In genomic region chr15:58988011-58988785, GRCh38 we compare ENCODE assay signal across 8 cellular contexts. TPM values are rescaled to one million over a fixed set of nuclear protein-coding genes. Genes with fewer than 3 reads are reported as not detected.
DNase-seq lines count a peak whose midpoint lies in the region; ATAC-seq and TF ChIP-seq lines count a peak whose summit lies in the region.

No MANE protein-coding gene starts in this region.

- peaks cover 11% of the 10 kb centered on the region for H3K36me3 Mint-ChIP-seq in activated T-helper 1 cell treated with anti-CD3 and anti-CD28 coated beads, Interleukin-12 subunit alpha, Interleukin-12 subunit beta, Interleukin-2, Interleukin-4 antibody, amounts not matched to agents 30 ng/mL and 10 ng/mL and 1 ng/mL, durations not matched to agents 14 hours and 24 hours and 36 hours (ENCODE audit: low read depth)
- H3K36me3 Mint-ChIP-seq in naive thymus-derived CD8-positive, alpha-beta T cell: peaks cover 0 to 28% (median 2%) of the 10 kb centered on the region in 3 donors

- peak overlapping the region; percentile 94 for H3K27ac Mint-ChIP-seq in activated T-helper 1 cell treated with anti-CD3 and anti-CD28 coated beads, Interleukin-12 subunit alpha, Interleukin-12 subunit beta, Interleukin-2, Interleukin-4 antibody, amounts not matched to agents 30 ng/mL and 10 ng/mL and 1 ng/mL, durations not matched to agents 14 hours and 24 hours and 36 hours
- H3K27ac Mint-ChIP-seq in naive thymus-derived CD8-positive, alpha-beta T cell: peak overlapping the region; percentile 93 to 99 (median 97)

- H3K27ac ChIP-seq in BLaER1 treated with 17β-estradiol and CSF1 and Interleukin-3, amounts not matched to agents 10 nM and 100 nM: peak overlapping the region; percentile 84 to 98 (median 95)
- peak overlapping the region; percentile 67 for H3K27ac ChIP-seq in OCI-LY7 (ENCODE audit: low read depth, low read length, poor library complexity, severe bottlenecking)

- POLR2A ChIA-PET in OCI-LY7 (lab: Charles Lee): interaction anchor here (0.6 to 1.1 kb wide), 3 partner anchors 19 to 111 kb away, joined by 3 read pairs; no protein-coding TSS in a partner anchor
- POLR2A ChIA-PET in naive thymus-derived CD8-positive, alpha-beta T cell (lab: Charles Lee): interaction anchor here (0.6 to 1.7 kb wide), 5 partner anchors 12 to 701 kb away, joined by 3 to 7 read pairs (median 3); partner anchors contain the start of gene BNIP2

- no peaks in the 10 kb centered on the region for H3K9me3 ChIP-seq in BLaER1 treated with 17β-estradiol and CSF1 and Interleukin-3, amounts not matched to agents 10 nM and 100 nM (replicated peaks in 1 of 11)
- no peaks in the 10 kb centered on the region for H3K9me3 ChIP-seq in OCI-LY7 (ENCODE audit: low read length)

- no TSS peak for BruUV-seq in OCI-LY7 (replicated peaks; lab: Mats Ljungman, UMichigan)

- peaks cover 43% of the 10 kb centered on the region for H3K4me1 Mint-ChIP-seq in activated T-helper 1 cell treated with anti-CD3 and anti-CD28 coated beads, Interleukin-12 subunit alpha, Interleukin-12 subunit beta, Interleukin-2, Interleukin-4 antibody, amounts not matched to agents 30 ng/mL and 10 ng/mL and 1 ng/mL, durations not matched to agents 14 hours and 24 hours and 36 hours (ENCODE audit: low read depth)
- peaks cover 14 to 52% (median 39%) of the 10 kb centered on the region in 4 donors for H3K4me1 Mint-ChIP-seq in naive thymus-derived CD8-positive, alpha-beta T cell

- no peaks in the 10 kb centered on the region for H3K27me3 ChIP-seq in BLaER1 treated with 17β-estradiol and CSF1 and Interleukin-3, amounts not matched to agents 10 nM and 100 nM

- peak overlapping the region; percentile 76 to 92 (median 90) for H3K4me3 ChIP-seq in BLaER1 treated with 17β-estradiol and CSF1 and Interleukin-3, amounts not matched to agents 10 nM and 100 nM
- peak overlapping the region; percentile 86 for H3K4me3 ChIP-seq in OCI-LY7 (ENCODE audit: low read depth, low read length, poor library complexity, severe bottlenecking)
- peak overlapping the region; percentile 84 for H3K4me3 ChIP-seq in fibroblast of mammary gland (ENCODE audit: control insufficient read depth, low read depth, low read length)

- intact Hi-C loops in OCI-LY7 (cut with micrococcal nuclease; ENCODE audit: unreplicated experiment): no loop called here
- intact Hi-C loops in activated T-helper 1 cell treated with anti-CD3 and anti-CD28 coated beads, Interleukin-12 subunit alpha, Interleukin-12 subunit beta, Interleukin-2, Interleukin-4 antibody, amounts not matched to agents 30 ng/mL and 10 ng/mL and 1 ng/mL, durations not matched to agents 14 hours and 24 hours and 36 hours (cut with micrococcal nuclease): loop anchor here (5.0 to 10.0 kb wide), 4 partner anchors 49 to 697 kb away; partner anchors contain the start of genes BNIP2, MINDY2 and MYO1E

- TF ChIP-seq CTCF in OCI-LY7 (conservative IDR thresholded peaks at IDR 0.05; ENCODE audit: low read length) (no peak), fibroblast of mammary gland (conservative IDR thresholded peaks at IDR 0.05; ENCODE audit: control insufficient read depth, insufficient read depth, low read depth, low read length) (no peak)

- H3K4me2 ChIP-seq in BLaER1 treated with 17β-estradiol and CSF1 and Interleukin-3, amounts not matched to agents 10 nM and 100 nM: peak overlapping the region; percentile 69 to 95 (median 82)
- peak overlapping the region; percentile 75 for H3K4me2 ChIP-seq in OCI-LY7 (ENCODE audit: low read length)

- H2AFZ ChIP-seq in OCI-LY7 (ENCODE audit: low read length): peak overlapping the region; percentile 99

- H3K9me2 ChIP-seq in OCI-LY7 (ENCODE audit: insufficient read depth, low read length): no peaks in the 10 kb centered on the region

- peaks cover 22 to 44% (median 29%) of the 10 kb centered on the region in 10 experiments for H3K4me1 ChIP-seq in BLaER1 treated with 17β-estradiol and CSF1 and Interleukin-3, amounts not matched to agents 10 nM and 100 nM
- H3K4me1 ChIP-seq in OCI-LY7 (ENCODE audit: insufficient read depth, low read length, poor library complexity, severe bottlenecking): peaks cover 22% of the 10 kb centered on the region

- CTCF ChIA-PET in OCI-LY7 (lab: Charles Lee; ENCODE audit: unreplicated experiment): no interaction called here

- peaks cover 24 to 36% (median 31%) of the 10 kb centered on the region in 11 experiments for H3K36me3 ChIP-seq in BLaER1 treated with 17β-estradiol and CSF1 and Interleukin-3, amounts not matched to agents 10 nM and 100 nM
- H3K36me3 ChIP-seq in OCI-LY7 (ENCODE audit: insufficient read depth, low read length): peaks cover 34% of the 10 kb centered on the region

- H3K9ac ChIP-seq in BLaER1 treated with 17β-estradiol and CSF1 and Interleukin-3, amounts not matched to agents 10 nM and 100 nM: peak overlapping the region; percentile 86 to 98 (median 96)

- DNase-seq in GM19238 (ENCODE audit: insufficient read length, low spot score) (peak; percentile 37), OCI-LY7 (ENCODE audit: low spot score) (peak; percentile 68), fibroblast of mammary gland (ENCODE audit: low read depth) (peak; percentile 36)
- DNase-seq in activated T-helper 1 cell treated with anti-CD3 and anti-CD28 coated beads, Interleukin-12 subunit alpha, Interleukin-12 subunit beta, Interleukin-2, Interleukin-4 antibody, amounts not matched to agents 30 ng/mL and 10 ng/mL and 1 ng/mL, durations not matched to agents 14 hours and 24 hours and 36 hours (ENCODE audit: low spot score): peak; percentile 38
- DNase-seq in naive thymus-derived CD8-positive, alpha-beta T cell: peak in 9 of 10 donors; percentile 10 to 68 (median 49)
- DNase-seq in stimulated activated naive CD4-positive, alpha-beta T cell treated with Interleukin-2 at 50 U/mL for 16 hours (lab: John Stamatoyannopoulos, UW): peak; percentile 53

- H3K27me3 Mint-ChIP-seq in activated T-helper 1 cell treated with anti-CD3 and anti-CD28 coated beads, Interleukin-12 subunit alpha, Interleukin-12 subunit beta, Interleukin-2, Interleukin-4 antibody, amounts not matched to agents 30 ng/mL and 10 ng/mL and 1 ng/mL, durations not matched to agents 14 hours and 24 hours and 36 hours (ENCODE audit: insufficient read depth): peaks cover 4% of the 10 kb centered on the region
- no peaks in the 10 kb centered on the region for H3K27me3 Mint-ChIP-seq in naive thymus-derived CD8-positive, alpha-beta T cell

- no peaks in the 10 kb centered on the region for H3K9me3 Mint-ChIP-seq in activated T-helper 1 cell treated with anti-CD3 and anti-CD28 coated beads, Interleukin-12 subunit alpha, Interleukin-12 subunit beta, Interleukin-2, Interleukin-4 antibody, amounts not matched to agents 30 ng/mL and 10 ng/mL and 1 ng/mL, durations not matched to agents 14 hours and 24 hours and 36 hours
- no peaks in the 10 kb centered on the region for H3K9me3 Mint-ChIP-seq in naive thymus-derived CD8-positive, alpha-beta T cell

- H3K4me3 Mint-ChIP-seq in activated T-helper 1 cell treated with anti-CD3 and anti-CD28 coated beads, Interleukin-12 subunit alpha, Interleukin-12 subunit beta, Interleukin-2, Interleukin-4 antibody, amounts not matched to agents 30 ng/mL and 10 ng/mL and 1 ng/mL, durations not matched to agents 14 hours and 24 hours and 36 hours: peak overlapping the region; percentile 96
- H3K4me3 Mint-ChIP-seq in naive thymus-derived CD8-positive, alpha-beta T cell: peak overlapping the region; percentile 91 to 99 (median 97)

- peaks cover 60% of the 10 kb centered on the region for H3K79me2 ChIP-seq in OCI-LY7 (ENCODE audit: insufficient read depth, low read depth, low read length)

- H4K20me1 ChIP-seq in BLaER1 treated with 17β-estradiol and CSF1 and Interleukin-3, amounts not matched to agents 10 nM and 100 nM: peaks cover 45 to 52% (median 49%) of the 10 kb centered on the region in 11 experiments
- H4K20me1 ChIP-seq in OCI-LY7 (ENCODE audit: insufficient read depth, low read length): 0 out of 2 replicates have a peak, but pooled peaks cover 12% of the 10 kb centered on the region

- ATAC-seq in HG03432 (IDR thresholded peaks at IDR 0.05; ENCODE audit: unreplicated experiment): peak; percentile 47
- ATAC-seq in naive thymus-derived CD8-positive, alpha-beta T cell: peak; percentile 28 to 42

RNA-seq across cellular contexts. Expression of gene RNF111, which starts 0.7 kb away (rescaled TPM):
- 19.2 and 20.4 TPM in 2 replicates for total RNA-seq in OCI-LY7 (2014; rRNA removed; shearing (Covaris generic))
- total RNA-seq in OCI-LY7 (2022): 41.6 and 42.7 TPM in 2 replicates
- total RNA-seq in activated T-helper 1 cell treated with anti-CD3 and anti-CD28 coated beads, Interleukin-12 subunit alpha, Interleukin-12 subunit beta, Interleukin-2, Interleukin-4 antibody, amounts not matched to agents 30 ng/mL and 10 ng/mL and 1 ng/mL, durations not matched to agents 14 hours and 24 hours and 36 hours: 35.3 and 38.0 TPM in 2 replicates
- 10 to 100 TPM; 51.4 to 58.2 TPM for total RNA-seq in naive thymus-derived CD8-positive, alpha-beta T cell
- 10 to 100 TPM; 12.1 to 14.3 (median 14.0) TPM for polyA plus RNA-seq in naive thymus-derived CD8-positive, alpha-beta T cell

RNA-seq across cellular contexts. Expression of gene SLTM, which starts 54.7 kb away (rescaled TPM):
- 103 and 158 TPM in 2 replicates for total RNA-seq in OCI-LY7 (2014; rRNA removed; shearing (Covaris generic))
- 121 and 129 TPM in 2 replicates for total RNA-seq in OCI-LY7 (2022)
- total RNA-seq in activated T-helper 1 cell treated with anti-CD3 and anti-CD28 coated beads, Interleukin-12 subunit alpha, Interleukin-12 subunit beta, Interleukin-2, Interleukin-4 antibody, amounts not matched to agents 30 ng/mL and 10 ng/mL and 1 ng/mL, durations not matched to agents 14 hours and 24 hours and 36 hours: 142 and 143 TPM in 2 replicates
- total RNA-seq in naive thymus-derived CD8-positive, alpha-beta T cell: 100 to 1,000 TPM; 163 to 170 TPM
- 10 to 100 TPM; 52.1 to 65.8 (median 58.8) TPM for polyA plus RNA-seq in naive thymus-derived CD8-positive, alpha-beta T cell

Comparison
In these comparisons a context has a peak if more than half of its experiments do, and no peak if none do; other contexts are left out.
1. Peak in every context shown above with its lines: DNase-seq, ATAC-seq, H3K4me3 ChIP-seq and H3K27ac ChIP-seq.